In the genomic region with DNA sequence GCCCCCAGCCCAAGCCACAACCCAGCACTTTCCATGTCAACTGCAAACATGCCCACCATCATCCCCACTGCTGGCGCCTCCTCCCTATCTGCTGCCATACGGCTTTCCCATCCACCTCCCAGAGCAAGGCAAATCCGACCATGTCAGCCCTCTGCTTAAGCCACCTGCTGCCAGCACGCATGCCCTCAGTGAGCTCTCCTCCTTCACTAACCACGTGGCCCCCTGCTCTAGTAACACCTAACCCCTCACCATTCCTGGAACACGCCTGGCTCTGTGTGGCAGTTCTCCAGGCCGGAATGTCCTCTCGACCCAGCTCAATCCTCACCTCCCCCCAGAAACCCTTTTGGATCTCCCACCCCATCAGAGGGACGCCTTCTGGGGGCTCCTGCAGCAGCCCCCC, we compare ENCODE assay signal across 16 cellular contexts. TPM values are rescaled to one million over a fixed set of nuclear protein-coding genes. Genes with fewer than 3 reads are reported as not detected.
"Had no signal": no experiment of that assay in that cellular context is flagged by ENCODE, and none has a peak within 500 bp of the region (broad histone marks: within the 10 kb centered on the region; RNA-seq: fewer than 3 reads in every experiment).

No MANE protein-coding gene starts in this region.

- H3K9ac ChIP-seq: parathyroid adenoma had no signal

- H3K27ac Mint-ChIP-seq: activated CD4-positive, alpha-beta memory T cell treated with anti-CD3 and anti-CD28 coated beads, Interleukin-2, amount 10 ng/mL, durations not matched to agents 7 days and 5 days; activated T-helper 1 cell treated with anti-CD3 and anti-CD28 coated beads, Interleukin-12 subunit alpha, Interleukin-12 subunit beta, Interleukin-2, Interleukin-4 antibody, amounts not matched to agents 30 ng/mL and 10 ng/mL and 1 ng/mL, durations not matched to agents 14 hours and 24 hours and 36 hours had no signal

- H3K27me3 Mint-ChIP-seq: activated CD4-positive, alpha-beta memory T cell treated with anti-CD3 and anti-CD28 coated beads, Interleukin-2, amount 10 ng/mL, durations not matched to agents 7 days and 5 days had no signal

- H3K9me3 Mint-ChIP-seq: activated CD4-positive, alpha-beta memory T cell treated with anti-CD3 and anti-CD28 coated beads, Interleukin-2, amount 10 ng/mL, durations not matched to agents 7 days and 5 days; activated naive CD4-positive, alpha-beta T cell treated with anti-CD3 and anti-CD28 coated beads for 36 hours; activated T-helper 1 cell treated with anti-CD3 and anti-CD28 coated beads, Interleukin-12 subunit alpha, Interleukin-12 subunit beta, Interleukin-2, Interleukin-4 antibody, amounts not matched to agents 30 ng/mL and 10 ng/mL and 1 ng/mL, durations not matched to agents 14 hours and 24 hours and 36 hours; neural crest cell had no signal

- H3K27me3 ChIP-seq: esophagus muscularis mucosa, upper lobe of left lung had no signal

- H3K4me3 Mint-ChIP-seq: activated CD4-positive, alpha-beta memory T cell treated with anti-CD3 and anti-CD28 coated beads, Interleukin-2, amount 10 ng/mL, durations not matched to agents 7 days and 5 days; activated naive CD4-positive, alpha-beta T cell treated with anti-CD3 and anti-CD28 coated beads for 36 hours; activated T-helper 1 cell treated with anti-CD3 and anti-CD28 coated beads, Interleukin-12 subunit alpha, Interleukin-12 subunit beta, Interleukin-2, Interleukin-4 antibody, amounts not matched to agents 30 ng/mL and 10 ng/mL and 1 ng/mL, durations not matched to agents 14 hours and 24 hours and 36 hours; neural crest cell had no signal

- H3K4me1 ChIP-seq: parathyroid adenoma had no signal

- H3K27ac ChIP-seq: parathyroid adenoma, spleen, upper lobe of left lung had no signal

- H3K9me3 ChIP-seq: esophagus muscularis mucosa, spleen, upper lobe of left lung had no signal

- ATAC-seq: left lobe of liver; stimulated activated naive CD8-positive, alpha-beta T cell treated with anti-CD3 and anti-CD28 coated beads, Interleukin-15, Interleukin-2, amounts not matched to agents 100 U/mL and 50 U/mL, for 24 hours had no signal

- H3K4me3 ChIP-seq: esophagus muscularis mucosa, spleen, upper lobe of left lung had no signal

- DNase-seq: activated CD4-positive, alpha-beta memory T cell treated with anti-CD3 and anti-CD28 coated beads, Interleukin-2, amount 10 ng/mL, durations not matched to agents 7 days and 5 days; activated CD4-positive, alpha-beta T cell treated with anti-CD3 and anti-CD28 coated beads for 1 hour; activated naive CD4-positive, alpha-beta T cell treated with anti-CD3 and anti-CD28 coated beads for 36 hours; cerebellar nuclear complex; glutamatergic neuron; mesendoderm; spleen; stimulated activated naive CD8-positive, alpha-beta T cell treated with anti-CD3 and anti-CD28 coated beads, Interleukin-15, Interleukin-2, amounts not matched to agents 100 U/mL and 50 U/mL, for 24 hours; T-helper 9 cell; upper lobe of left lung had no signal

RNA-seq across cellular contexts. Expression of a gene that starts 33.2 kb away (rescaled TPM):
- total RNA-seq: activated T-helper 1 cell treated with anti-CD3 and anti-CD28 coated beads, Interleukin-12 subunit alpha, Interleukin-12 subunit beta, Interleukin-2, Interleukin-4 antibody, amounts not matched to agents 30 ng/mL and 10 ng/mL and 1 ng/mL, durations not matched to agents 14 hours and 24 hours and 36 hours; dermis microvascular lymphatic vessel endothelial cell; left lobe of liver had no signal
